20 cellular contexts compared by ENCODE assay signal in genomic region chr4:112557676-112558411, GRCh38. TPM values are rescaled to one million over a fixed set of nuclear protein-coding genes. Genes with fewer than 3 reads are reported as not detected.
A peak's percentile ranks its signal among the peaks of the same experiment; 100 is the strongest.
DNase-seq lines count a peak whose midpoint lies in the region; ATAC-seq and TF ChIP-seq lines count a peak whose summit lies in the region.
"Had no signal": no experiment of that assay in that cellular context is flagged by ENCODE, and none has a peak within 500 bp of the region (broad histone marks: within the 10 kb centered on the region; RNA-seq: fewer than 3 reads in every experiment).

No MANE protein-coding gene starts in this region.

- TF ChIP-seq CTCF in choroid plexus epithelial cell (conservative IDR thresholded peaks at IDR 0.05; ENCODE audit: low read depth, low read length): no peak

- H3K4me3 ChIP-seq in HUES48 (ENCODE audit: low read depth, low read length) (no peak overlapping the region), choroid plexus epithelial cell (ENCODE audit: low read depth, low read length) (no peak overlapping the region)
- H3K4me3 ChIP-seq: SK-N-MC had no signal

- in situ Hi-C loops in G401 (cut with HindIII; ENCODE audit: low sequenced_read_pairs): no loop called here

- ATAC-seq in HG03108 (IDR thresholded peaks at IDR 0.05; ENCODE audit: unreplicated experiment): no peak
- ATAC-seq: HCT116, HepG2 had no signal

- H3K4me1 ChIP-seq in HUES48 (ENCODE audit: control insufficient read depth, insufficient read depth, low read length): peaks cover 7% of the 10 kb centered on the region; the same call in 1 of the 2 replicates

- H3K27ac ChIP-seq in HUES48 (ENCODE audit: low read depth, low read length): peak overlapping the region; percentile 48
- H3K27ac ChIP-seq: SK-N-MC had no signal

- H3K9ac ChIP-seq in HUES48 (ENCODE audit: low read depth, low read length): no peak overlapping the region

- H3K36me3 ChIP-seq in HUES48 (ENCODE audit: control insufficient read depth, insufficient read depth, low read length): peaks cover 43% of the 10 kb centered on the region

- DNase-seq in Ammon's horn (ENCODE audit: low spot score) (peak; percentile 23), choroid plexus epithelial cell (ENCODE audit: low read depth) (peak; percentile 93), medulla oblongata (ENCODE audit: extremely low spot score) (peak; percentile 3), G401 (ENCODE audit: low spot score) (no peak), occipital lobe (lab: John Stamatoyannopoulos, UW) (no peak)
- DNase-seq: C1 segment of cervical spinal cord, DND-41, GDM1, KBM-7, NCI-H1105, NCI-H1694 treated with DMSO at 0.1 percent for 48 hours, NCI-H510A, NCI-H774, OCI-M1, SHP77 had no signal

- no peaks in the 10 kb centered on the region for H3K9me3 ChIP-seq in HUES48 (ENCODE audit: control insufficient read depth, insufficient read depth, low read length)

- no peaks in the 10 kb centered on the region for H3K27me3 ChIP-seq in HUES48 (ENCODE audit: control insufficient read depth, insufficient read depth, low read length)

RNA-seq across cellular contexts. Expression of gene NEUROG2, which starts 41.9 kb away (rescaled TPM):
- not detected in 2 replicates for total RNA-seq in G401 (2014; rRNA removed; shearing (Covaris generic))
- total RNA-seq in occipital lobe: 10.1 TPM
- total RNA-seq: HepG2 had no signal

Comparison
In these comparisons a context has a peak if more than half of its experiments do, and no peak if none do; other contexts are left out.
1. DNase-seq: peak in Ammon's horn (single experiment), choroid plexus epithelial cell (single experiment) and medulla oblongata (single experiment); none in G401 (single experiment) and occipital lobe (single experiment).
2. RNA of gene NEUROG2, which starts 41.9 kb away (total RNA-seq): 10.1 TPM in occipital lobe (single experiment); not detected in G401; every median in the first group is over 10 times any median in the second.